In genomic region chrX:97806238-97806637, GRCh38 we compare ENCODE assay signal across 28 cellular contexts.
A peak's percentile ranks its signal among the peaks of the same experiment; 100 is the strongest.
DNase-seq lines count a peak whose midpoint lies in the region; ATAC-seq, FAIRE-seq and TF ChIP-seq lines count a peak whose summit lies in the region.
"Had no signal": no experiment of that assay in that cellular context is flagged by ENCODE, and none has a peak within 500 bp of the region (broad histone marks: within the 10 kb centered on the region; RNA-seq: fewer than 3 reads in every experiment).

No MANE protein-coding gene starts in this region.

- DNase-seq in A549 (ENCODE audit: low read depth in 1 of 2, low spot score in 1 of 2): peak in 1 of 2 experiments; percentile 2
- DNase-seq in GM23248: peak; percentile 3
- DNase-seq in RPMI7951 (ENCODE audit: low read depth): peak; percentile 6
- peak; percentile 21 for DNase-seq in glomerular visceral epithelial cell (ENCODE audit: extremely low spot score)
- DNase-seq in activated CD4-positive, alpha-beta T cell treated with anti-CD3 and anti-CD28 coated beads, Interleukin-2, amount 50 U/mL, for 1 hour: no peak
- DNase-seq in activated CD8-positive, alpha-beta memory T cell treated with anti-CD3 and anti-CD28 coated beads, Interleukin-2, amount 10 ng/mL, durations not matched to agents 7 days and 5 days: no peak
- no peak for DNase-seq in activated T-cell treated with anti-CD3 and anti-CD28 coated beads, Interleukin-2, amount 50 U/mL, for 4 hours
- DNase-seq: 8988T; activated CD4-positive, alpha-beta T cell treated with anti-CD3 and anti-CD28 coated beads for 48 hours; body of pancreas; NCI-H1092; NCI-H187 treated with DMSO at 0.1 percent for 48 hours; NCI-H345; NCI-H82; OCI-M1; stimulated activated CD4-positive, alpha-beta T cell treated with anti-CD3 and anti-CD28 coated beads, Interleukin-4, amount 100 ng/mL, for 4 hours; stimulated activated naive CD8-positive, alpha-beta T cell treated with anti-CD3 and anti-CD28 coated beads, Interleukin-15, Interleukin-2, amounts not matched to agents 100 U/mL and 50 U/mL, for 24 hours; tibial artery had no signal

- H3K4me3 Mint-ChIP-seq in activated CD8-positive, alpha-beta memory T cell treated with anti-CD3 and anti-CD28 coated beads, Interleukin-2, amount 10 ng/mL, durations not matched to agents 7 days and 5 days: no peak overlapping the region
- no peak overlapping the region for H3K4me3 Mint-ChIP-seq in activated T-cell treated with anti-CD3 and anti-CD28 coated beads, Interleukin-2, amount 50 U/mL, for 4 hours
- H3K4me3 Mint-ChIP-seq: T-helper 1 cell treated with Interleukin-12 subunit alpha and Interleukin-12 subunit beta and Interleukin-4 antibody, amounts not matched to agents 30 μg/mL and 1 μg/mL, for 36 hours had no signal

- H3K36me3 ChIP-seq in GM23248 (ENCODE audit: low read depth): no peaks in the 10 kb centered on the region
- H3K36me3 ChIP-seq: BLaER1 treated with 17β-estradiol and CSF1 and Interleukin-3, amounts not matched to agents 10 nM and 100 nM; neutrophil; tibial artery had no signal

- H3K27ac Mint-ChIP-seq in activated CD8-positive, alpha-beta memory T cell treated with anti-CD3 and anti-CD28 coated beads, Interleukin-2, amount 10 ng/mL, durations not matched to agents 7 days and 5 days: no peak overlapping the region
- H3K27ac Mint-ChIP-seq: activated naive CD4-positive, alpha-beta T cell treated with anti-CD3 and anti-CD28 coated beads, Interleukin-2, amount 50 U/mL, for 72 hours; T-helper 1 cell treated with Interleukin-12 subunit alpha and Interleukin-12 subunit beta and Interleukin-4 antibody, amounts not matched to agents 30 μg/mL and 1 μg/mL, for 36 hours had no signal

- POLR2A ChIA-PET in A549 (lab: Yijun Ruan, JAX): no interaction called here

- H3K4me2 ChIP-seq in A549: 0 out of 3 replicates have a peak overlapping the region, but pooled peaks have one; percentile 14
- H3K4me2 ChIP-seq in GM23248 (ENCODE audit: unreplicated experiment): no peak overlapping the region
- H3K4me2 ChIP-seq: BLaER1 treated with 17β-estradiol and CSF1 and Interleukin-3, amounts not matched to agents 10 nM and 100 nM; KMS-11 had no signal

- H3K9me2 ChIP-seq in GM23248 (ENCODE audit: insufficient read depth): no peaks in the 10 kb centered on the region

- no peaks in the 10 kb centered on the region for H3K79me2 ChIP-seq in GM23248 (ENCODE audit: insufficient read depth)

- no peaks in the 10 kb centered on the region for H3K36me3 Mint-ChIP-seq in activated CD8-positive, alpha-beta memory T cell treated with anti-CD3 and anti-CD28 coated beads, Interleukin-2, amount 10 ng/mL, durations not matched to agents 7 days and 5 days
- no peaks in the 10 kb centered on the region for H3K36me3 Mint-ChIP-seq in activated T-cell treated with anti-CD3 and anti-CD28 coated beads, Interleukin-2, amount 50 U/mL, for 4 hours (ENCODE audit: insufficient read depth)
- H3K36me3 Mint-ChIP-seq: activated naive CD4-positive, alpha-beta T cell treated with anti-CD3 and anti-CD28 coated beads, Interleukin-2, amount 50 U/mL, for 72 hours had no signal

- TF ChIP-seq EP300 in A549 (IDR thresholded peaks at IDR 0.05): no peak

- in situ Hi-C loops in GM23248 (cut with MboI): no loop called here

- TF ChIP-seq RAD21 in A549 (conservative IDR thresholded peaks at IDR 0.05 in 1 of 2, IDR thresholded peaks at IDR 0.05 in 1 of 2): no peak

- ATAC-seq in A549 (no peak), HG02885 (IDR thresholded peaks at IDR 0.05; ENCODE audit: poor library complexity, unreplicated experiment) (no peak)
- ATAC-seq in activated CD8-positive, alpha-beta memory T cell treated with anti-CD3 and anti-CD28 coated beads, Interleukin-2, amount 10 ng/mL, durations not matched to agents 7 days and 5 days: no peak
- no peak for ATAC-seq in activated T-cell treated with anti-CD3 and anti-CD28 coated beads, Interleukin-2, amount 50 U/mL, for 4 hours
- ATAC-seq: activated naive CD4-positive, alpha-beta T cell treated with anti-CD3 and anti-CD28 coated beads, Interleukin-2, amount 50 U/mL, for 72 hours; body of pancreas; HCT116; stimulated activated naive CD8-positive, alpha-beta T cell treated with anti-CD3 and anti-CD28 coated beads, Interleukin-15, Interleukin-2, amounts not matched to agents 100 U/mL and 50 U/mL, for 24 hours had no signal

- H3K4me3 ChIP-seq in A549 (no peak overlapping the region), GM23248 (no peak overlapping the region)
- H3K4me3 ChIP-seq: BLaER1 treated with 17β-estradiol and CSF1 and Interleukin-3, amounts not matched to agents 10 nM and 100 nM; body of pancreas; lung; tibial artery had no signal

- peaks cover 2% of the 10 kb centered on the region for H3K9me3 Mint-ChIP-seq in activated CD8-positive, alpha-beta memory T cell treated with anti-CD3 and anti-CD28 coated beads, Interleukin-2, amount 10 ng/mL, durations not matched to agents 7 days and 5 days (ENCODE audit: low read depth)
- H3K9me3 Mint-ChIP-seq in activated T-cell treated with anti-CD3 and anti-CD28 coated beads, Interleukin-2, amount 50 U/mL, for 4 hours: no peaks in the 10 kb centered on the region

- H3F3A ChIP-seq in GM23248 (ENCODE audit: insufficient read depth): no peaks in the 10 kb centered on the region

- H4K20me1 ChIP-seq in GM23248 (ENCODE audit: insufficient read depth): no peaks in the 10 kb centered on the region
- H4K20me1 ChIP-seq: BLaER1 treated with 17β-estradiol and CSF1 and Interleukin-3, amounts not matched to agents 10 nM and 100 nM had no signal

- no peak overlapping the region for H2AFZ ChIP-seq in GM23248

- TF ChIP-seq POLR2A in A549 (IDR thresholded peaks at IDR 0.05; ENCODE audit: low read length): no peak

- no peaks in the 10 kb centered on the region for H3K27me3 ChIP-seq in GM23248 (replicated peaks; ENCODE audit: insufficient read depth)
- H3K27me3 ChIP-seq: body of pancreas, neutrophil, tibial artery had no signal

- H3K9me3 ChIP-seq in A549: no peaks in the 10 kb centered on the region
- H3K9me3 ChIP-seq in GM23248 (ENCODE audit: low read depth): no peaks in the 10 kb centered on the region
- H3K9me3 ChIP-seq: body of pancreas, neutrophil, tibial artery had no signal

- FAIRE-seq in A549 (lab: Jason Lieb, UNC): no peak
- FAIRE-seq: frontal cortex, keratinocyte had no signal

- H3K4me1 ChIP-seq in A549 (no peaks in the 10 kb centered on the region), GM23248 (ENCODE audit: insufficient read depth) (no peaks in the 10 kb centered on the region)
- H3K4me1 ChIP-seq: BLaER1 treated with 17β-estradiol and CSF1 and Interleukin-3, amounts not matched to agents 10 nM and 100 nM; body of pancreas; tibial artery had no signal

- no peaks in the 10 kb centered on the region for H3K27me3 Mint-ChIP-seq in activated CD8-positive, alpha-beta memory T cell treated with anti-CD3 and anti-CD28 coated beads, Interleukin-2, amount 10 ng/mL, durations not matched to agents 7 days and 5 days
- no peaks in the 10 kb centered on the region for H3K27me3 Mint-ChIP-seq in activated T-cell treated with anti-CD3 and anti-CD28 coated beads, Interleukin-2, amount 50 U/mL, for 4 hours (ENCODE audit: low read depth)

- 10% methylated on average over 3 of the region's 3 CpGs for WGBS in A549 (ENCODE audit: missing lambda C conversion rate)
- WGBS in GM23248 (ENCODE audit: low coverage in 1 of 2, low lambda C conversion rate in 2 of 2, missing lambda C conversion rate in 2 of 2), 2 experiments: 64 to 69% methylated on average over 3 of the region's 3 CpGs

- H3K4me1 Mint-ChIP-seq in activated CD8-positive, alpha-beta memory T cell treated with anti-CD3 and anti-CD28 coated beads, Interleukin-2, amount 10 ng/mL, durations not matched to agents 7 days and 5 days: no peaks in the 10 kb centered on the region
- no peaks in the 10 kb centered on the region for H3K4me1 Mint-ChIP-seq in activated T-cell treated with anti-CD3 and anti-CD28 coated beads, Interleukin-2, amount 50 U/mL, for 4 hours (ENCODE audit: low read depth)

- CTCF ChIA-PET in A549 (lab: Yijun Ruan, JAX): no interaction called here
- CTCF ChIA-PET in activated CD8-positive, alpha-beta memory T cell treated with anti-CD3 and anti-CD28 coated beads, Interleukin-2, amount 10 ng/mL, durations not matched to agents 7 days and 5 days (lab: Charles Lee): no interaction called here

- TF ChIP-seq CTCF in A549 (IDR thresholded peaks at IDR 0.05): no peak

- H3K27ac ChIP-seq in A549 (no peak overlapping the region), GM23248 (no peak overlapping the region)
- H3K27ac ChIP-seq: BLaER1 treated with 17β-estradiol and CSF1 and Interleukin-3, amounts not matched to agents 10 nM and 100 nM; body of pancreas; KMS-11; neutrophil; tibial artery had no signal

- H3K9ac ChIP-seq in GM23248: no peak overlapping the region
- H3K9ac ChIP-seq: BLaER1 treated with 17β-estradiol and CSF1 and Interleukin-3, amounts not matched to agents 10 nM and 100 nM; KMS-11 had no signal

TF ChIP-seq in A549, 52 proteins besides CTCF, POLR2A, EP300 and RAD21:
- TF ChIP-seq KDM5A (IDR thresholded peaks at IDR 0.05) (no peak), RARB (CRISPR knock-in tag; IDR thresholded peaks at IDR 0.05) (no peak), HOXB13 (CRISPR knock-in tag; IDR thresholded peaks at IDR 0.05; ENCODE audit: low read depth) (no peak)

Comparison
In these comparisons a context has a peak if more than half of its experiments do, and no peak if none do; other contexts are left out.
1. DNase-seq: peak in GM23248 (single experiment), RPMI7951 (single experiment) and glomerular visceral epithelial cell (single experiment); none in activated CD4-positive, alpha-beta T cell treated with anti-CD3 and anti-CD28 coated beads, Interleukin-2, amount 50 U/mL, for 1 hour (single experiment), activated CD8-positive, alpha-beta memory T cell treated with anti-CD3 and anti-CD28 coated beads, Interleukin-2, amount 10 ng/mL, durations not matched to agents 7 days and 5 days (single experiment) and activated T-cell treated with anti-CD3 and anti-CD28 coated beads, Interleukin-2, amount 50 U/mL, for 4 hours (single experiment).